Comparison of ENCODE assay signal across 9 cellular contexts in the genomic region with DNA sequence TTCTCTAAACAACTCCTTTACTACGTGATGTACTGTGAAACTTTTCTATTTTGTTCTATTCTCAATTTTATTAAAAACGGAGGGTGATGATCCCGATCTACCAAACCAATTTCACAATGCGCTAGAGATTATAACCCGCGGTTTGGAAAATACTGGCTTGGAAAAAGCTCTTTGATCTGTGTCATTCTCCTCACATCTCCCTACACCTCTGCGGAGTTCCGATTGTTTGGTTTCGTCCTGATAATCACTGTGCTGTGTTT. TPM values are rescaled to one million over a fixed set of nuclear protein-coding genes. Genes with fewer than 3 reads are reported as not detected.
DNase-seq lines count a peak whose midpoint lies in the region; ATAC-seq and TF ChIP-seq lines count a peak whose summit lies in the region.
"Had no signal": no experiment of that assay in that cellular context is flagged by ENCODE, and none has a peak within 500 bp of the region (broad histone marks: within the 10 kb centered on the region; RNA-seq: fewer than 3 reads in every experiment).

No MANE protein-coding gene starts in this region.

- H3K4me3 ChIP-seq in CD8-positive, alpha-beta memory T cell (ENCODE audit: low read length): peak overlapping the region; percentile 50
- H3K4me3 ChIP-seq in Peyer's patch (peak overlapping the region; percentile 60 to 93 (median 76)), fibroblast of villous mesenchyme (ENCODE audit: low read depth, low read length) (peak overlapping the region; percentile 70), retinal pigment epithelial cell (ENCODE audit: low read length) (peak overlapping the region; percentile 84)

- CTCF ChIA-PET in CD8-positive, alpha-beta memory T cell (lab: Charles Lee): interaction anchor here (1.0 kb wide), 1 partner anchor 573 kb away, joined by 3 read pairs; no protein-coding TSS in a partner anchor

- no peaks in the 10 kb centered on the region for H3K27me3 ChIP-seq in CD8-positive, alpha-beta memory T cell (ENCODE audit: insufficient read depth, low read length, poor library complexity, severe bottlenecking)
- H3K27me3 ChIP-seq in Peyer's patch: no peaks in the 10 kb centered on the region

- H3K27ac Mint-ChIP-seq in CD8-positive, alpha-beta memory T cell: no peak overlapping the region
- H3K27ac Mint-ChIP-seq: nephron had no signal

- no peak overlapping the region for H3K4me3 Mint-ChIP-seq in CD8-positive, alpha-beta memory T cell

- peak overlapping the region; percentile 62 for H3K27ac ChIP-seq in CD8-positive, alpha-beta memory T cell (ENCODE audit: low read depth, low read length)
- peak overlapping the region; percentile 77 to 93 (median 88) for H3K27ac ChIP-seq in Peyer's patch

- no peaks in the 10 kb centered on the region for H3K9me3 ChIP-seq in CD8-positive, alpha-beta memory T cell (ENCODE audit: low read length)
- H3K9me3 ChIP-seq in Peyer's patch: no peaks in the 10 kb centered on the region

- H3K9me3 Mint-ChIP-seq in CD8-positive, alpha-beta memory T cell: no peaks in the 10 kb centered on the region
- H3K9me3 Mint-ChIP-seq: nephron had no signal

- H3K36me3 Mint-ChIP-seq in CD8-positive, alpha-beta memory T cell: peaks cover 0 to 5% (median 0%) of the 10 kb centered on the region in 3 donors

- no peak for TF ChIP-seq POLR2A in Peyer's patch (IDR thresholded peaks at IDR 0.05)

- H3K36me3 ChIP-seq in CD8-positive, alpha-beta memory T cell (ENCODE audit: insufficient read depth, low read length): no peaks in the 10 kb centered on the region
- no peaks in the 10 kb centered on the region for H3K36me3 ChIP-seq in Peyer's patch

- peaks cover 1 to 6% of the 10 kb centered on the region in 2 donors for H3K27me3 Mint-ChIP-seq in CD8-positive, alpha-beta memory T cell

- ATAC-seq in GM18873 (IDR thresholded peaks at IDR 0.05; ENCODE audit: low FRiP score, unreplicated experiment): no peak

- POLR2A ChIA-PET in CD8-positive, alpha-beta memory T cell (lab: Charles Lee): interaction anchor here (0.9 to 1.0 kb wide), 2 partner anchors 572 to 1586 kb away, joined by 3 read pairs; a partner anchor contains a TSS

- peaks cover 31% of the 10 kb centered on the region for H3K4me1 ChIP-seq in CD8-positive, alpha-beta memory T cell (ENCODE audit: insufficient read depth, low read length)
- peaks cover 0 to 31% (median 3%) of the 10 kb centered on the region in 4 donors for H3K4me1 ChIP-seq in Peyer's patch

- H3K4me1 Mint-ChIP-seq in CD8-positive, alpha-beta memory T cell: peaks cover 26 to 39% (median 34%) of the 10 kb centered on the region in 3 donors

- TF ChIP-seq CTCF in Peyer's patch (IDR thresholded peaks at IDR 0.05): no peak
- TF ChIP-seq CTCF in fibroblast of villous mesenchyme (IDR thresholded peaks at IDR 0.05; ENCODE audit: insufficient read depth, low read depth, low read length): no peak
- no peak for TF ChIP-seq CTCF in retinal pigment epithelial cell (conservative IDR thresholded peaks at IDR 0.05; ENCODE audit: low read depth, low read length)

- DNase-seq in CD8-positive, alpha-beta memory T cell: no peak
- DNase-seq in Peyer's patch: no peak
- no peak for DNase-seq in fibroblast of villous mesenchyme (ENCODE audit: low read depth)
- DNase-seq in retinal pigment epithelial cell (ENCODE audit: low read depth): no peak
- no peak for DNase-seq in COLO829 (ENCODE audit: low spot score)
- DNase-seq in H4 (ENCODE audit: low spot score): no peak
- DNase-seq in DMS79 treated with DMSO at 0.1 percent for 48 hours (lab: John Stamatoyannopoulos, UW): no peak

RNA-seq across cellular contexts. Expression of a gene that starts 0.6 kb away (rescaled TPM):
- total RNA-seq in CD8-positive, alpha-beta memory T cell: 10 to 100 TPM; 36.7 to 38.8 TPM
- polyA plus RNA-seq in CD8-positive, alpha-beta memory T cell: 28.3 TPM
- total RNA-seq in Peyer's patch (10 to 100 TPM; 22.3 to 66.6 (median 57.0) TPM), fibroblast of villous mesenchyme (30.0 and 44.0 TPM in 2 replicates)
- total RNA-seq in H4 (2014; rRNA removed; shearing (Covaris generic)): 35.7 and 45.1 TPM in 2 replicates
